ENCODE assay signal across 13 cellular contexts in the genomic region with DNA sequence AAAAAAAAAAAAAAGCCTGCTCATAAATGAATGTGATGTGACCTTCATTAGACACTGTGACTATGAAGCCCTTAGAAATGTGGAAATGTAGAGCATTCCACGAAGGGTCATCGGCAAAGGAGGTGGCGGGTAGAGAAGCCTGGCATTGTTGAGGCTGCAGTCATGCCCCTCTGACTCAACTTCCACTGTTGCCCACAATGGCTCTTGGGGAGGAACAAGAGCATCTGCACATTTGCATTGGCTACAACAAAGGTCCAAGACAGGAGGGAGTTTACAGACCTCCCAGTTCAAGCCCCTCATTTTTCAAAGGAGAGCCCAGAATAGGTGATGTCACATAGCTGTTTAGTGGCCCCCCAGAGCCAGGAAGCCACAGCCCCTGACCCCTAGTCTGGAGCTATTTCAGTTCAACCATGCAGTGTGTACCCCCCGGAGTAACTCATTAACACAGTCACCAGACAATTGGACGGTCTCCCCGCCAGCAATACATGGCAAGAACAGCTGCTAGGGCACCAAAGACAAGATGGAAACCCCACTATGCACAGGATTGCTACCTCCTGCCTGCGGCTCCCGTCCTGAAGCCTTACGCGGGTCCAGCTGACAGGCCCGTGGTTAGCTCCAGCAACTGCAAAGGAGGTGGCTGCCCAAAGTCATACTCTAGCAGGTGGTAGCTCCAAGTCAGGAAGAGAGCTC. TPM values are rescaled to one million over a fixed set of nuclear protein-coding genes. Genes with fewer than 3 reads are reported as not detected.
DNase-seq lines count a peak whose midpoint lies in the region; ATAC-seq and TF ChIP-seq lines count a peak whose summit lies in the region.
"Had no signal": no experiment of that assay in that cellular context is flagged by ENCODE, and none has a peak within 500 bp of the region (broad histone marks: within the 10 kb centered on the region; RNA-seq: fewer than 3 reads in every experiment).

No MANE protein-coding gene starts in this region.

- H3K4me3 ChIP-seq in coronary artery = no peak overlapping the region
- no peak overlapping the region for H3K4me3 ChIP-seq in right atrium auricular region
- H3K4me3 ChIP-seq: lower lobe of right lung, transverse colon had no signal

- H3K36me3 Mint-ChIP-seq in activated CD4-positive, alpha-beta T cell treated with anti-CD3 and anti-CD28 coated beads, Interleukin-2, amount 10 ng/mL, durations not matched to agents 24 days and 14 days (ENCODE audit: low read depth) = peaks cover 12% of the 10 kb centered on the region

- H3K4me3 Mint-ChIP-seq in activated CD4-positive, alpha-beta T cell treated with anti-CD3 and anti-CD28 coated beads, Interleukin-2, amount 10 ng/mL, durations not matched to agents 24 days and 14 days = no peak overlapping the region

- no peaks in the 10 kb centered on the region for H3K9me3 ChIP-seq in right atrium auricular region
- H3K9me3 ChIP-seq: lower lobe of right lung, transverse colon had no signal

- H3K27ac ChIP-seq in coronary artery (no peak overlapping the region), right atrium auricular region (no peak overlapping the region)
- H3K27ac ChIP-seq: lower lobe of right lung, transverse colon had no signal

- H3K27ac Mint-ChIP-seq in activated CD4-positive, alpha-beta T cell treated with anti-CD3 and anti-CD28 coated beads, Interleukin-2, amount 10 ng/mL, durations not matched to agents 24 days and 14 days = peak overlapping the region; percentile 58

- TF ChIP-seq CTCF in coronary artery (IDR thresholded peaks at IDR 0.05) (no peak), right atrium auricular region (IDR thresholded peaks at IDR 0.05) (no peak)

- no peaks in the 10 kb centered on the region for H3K4me1 ChIP-seq in right atrium auricular region

- no peaks in the 10 kb centered on the region for H3K36me3 ChIP-seq in right atrium auricular region
- H3K36me3 ChIP-seq: lower lobe of right lung, transverse colon had no signal

- no peak for DNase-seq in activated CD4-positive, alpha-beta T cell treated with anti-CD3 and anti-CD28 coated beads, Interleukin-2, amount 10 ng/mL, durations not matched to agents 24 days and 14 days
- DNase-seq in activated CD4-positive, alpha-beta T cell treated with anti-CD3 and anti-CD28 coated beads for 4 hours = no peak
- peak; percentile 75 for DNase-seq in HT1080 (ENCODE audit: low read depth)
- peak; percentile 67 for DNase-seq in coronary artery (ENCODE audit: low spot score)
- peak; percentile 42 for DNase-seq in sciatic nerve (ENCODE audit: low spot score)
- no peak for DNase-seq in NOMO-1 treated with DMSO at 0.1 percent for 48 hours (lab: John Stamatoyannopoulos, UW; ENCODE audit: unreplicated experiment)
- DNase-seq in right atrium auricular region (ENCODE audit: low spot score) = no peak
- DNase-seq: activated CD4-positive, CD25-positive, alpha-beta regulatory T cell treated with anti-CD3 and anti-CD28 coated beads, Interleukin-2, amount 50 U/mL, for 72 hours; DMS79 treated with DMSO at 0.1 percent for 48 hours; lower lobe of right lung; NCI-H2171; transverse colon had no signal

- intact Hi-C loops in activated CD4-positive, alpha-beta T cell treated with anti-CD3 and anti-CD28 coated beads, Interleukin-2, amount 10 ng/mL, durations not matched to agents 24 days and 14 days (cut with micrococcal nuclease) = no loop called here
- intact Hi-C loops in sciatic nerve (cut with DNase I) = no loop called here

- no peaks in the 10 kb centered on the region for H3K27me3 ChIP-seq in right atrium auricular region
- H3K27me3 ChIP-seq: transverse colon had no signal

- H3K4me1 Mint-ChIP-seq in activated CD4-positive, alpha-beta T cell treated with anti-CD3 and anti-CD28 coated beads, Interleukin-2, amount 10 ng/mL, durations not matched to agents 24 days and 14 days = peaks cover 60% of the 10 kb centered on the region

- ATAC-seq in sciatic nerve = no peak
- ATAC-seq in GM21360 (IDR thresholded peaks at IDR 0.05; ENCODE audit: unreplicated experiment) = no peak
- ATAC-seq: lower lobe of right lung had no signal

- H3K9me3 Mint-ChIP-seq in activated CD4-positive, alpha-beta T cell treated with anti-CD3 and anti-CD28 coated beads, Interleukin-2, amount 10 ng/mL, durations not matched to agents 24 days and 14 days = no peaks in the 10 kb centered on the region

- no peaks in the 10 kb centered on the region for H3K27me3 Mint-ChIP-seq in activated CD4-positive, alpha-beta T cell treated with anti-CD3 and anti-CD28 coated beads, Interleukin-2, amount 10 ng/mL, durations not matched to agents 24 days and 14 days

RNA-seq across cellular contexts. Expression of a gene that starts 56.2 kb away (rescaled TPM):
- 19.5 and 19.8 TPM in 2 replicates for total RNA-seq in activated CD4-positive, alpha-beta T cell treated with anti-CD3 and anti-CD28 coated beads, Interleukin-2, amount 10 ng/mL, durations not matched to agents 24 days and 14 days
- total RNA-seq in HT1080 (2014; rRNA removed; shearing (Covaris generic)) = 23.2 and 28.8 TPM in 2 replicates
- polyA plus RNA-seq in HT1080 (2015; cell fraction: cytosol; rRNA removed) = 36.9 and 41.4 TPM in 2 replicates
- 27.2 and 36.5 TPM in 2 replicates for polyA plus RNA-seq in HT1080 (2015; cell fraction: nucleus; rRNA removed)
- total RNA-seq in sciatic nerve (143 TPM), right atrium auricular region (10 to 100 TPM; 14.4 to 18.4 TPM)

Comparison
In these comparisons a context has a peak if more than half of its experiments do, and no peak if none do; other contexts are left out.
1. DNase-seq: peak in HT1080 (single experiment), coronary artery (single experiment) and sciatic nerve (single experiment); none in activated CD4-positive, alpha-beta T cell treated with anti-CD3 and anti-CD28 coated beads, Interleukin-2, amount 10 ng/mL, durations not matched to agents 24 days and 14 days (single experiment), activated CD4-positive, alpha-beta T cell treated with anti-CD3 and anti-CD28 coated beads for 4 hours (0 of 2), NOMO-1 treated with DMSO at 0.1 percent for 48 hours (single experiment) and right atrium auricular region (single experiment).